In genomic region chr11:75313457-75314272, GRCh38 we compare ENCODE assay signal across 8 cellular contexts. TPM values are rescaled to one million over a fixed set of nuclear protein-coding genes. Genes with fewer than 3 reads are reported as not detected.
A peak's percentile ranks its signal among the peaks of the same experiment; 100 is the strongest.
DNase-seq lines count a peak whose midpoint lies in the region; ATAC-seq and TF ChIP-seq lines count a peak whose summit lies in the region.

No MANE protein-coding gene starts in this region.

- ATAC-seq in HG03196 (IDR thresholded peaks at IDR 0.05; ENCODE audit: unreplicated experiment) (no peak), HG03039 (IDR thresholded peaks at IDR 0.05; ENCODE audit: unreplicated experiment) (no peak)

- peaks cover 0 to 62% of the 10 kb centered on the region in 2 donors for H3K4me1 ChIP-seq in right atrium auricular region

- H3K4me3 ChIP-seq in right atrium auricular region, result no peak overlapping the region
- H3K4me3 ChIP-seq in skin epidermis, result no peak overlapping the region

- DNase-seq in HCEC 1CT, result peak; percentile 88
- DNase-seq in amniotic stem cell (lab: John Stamatoyannopoulos, UW), result peak; percentile 38
- DNase-seq in right atrium auricular region (ENCODE audit: low spot score), result peak; percentile 86
- DNase-seq in DMS114 treated with DMSO at 0.1 percent for 48 hours (lab: John Stamatoyannopoulos, UW; ENCODE audit: unreplicated experiment), result no peak
- no peak for DNase-seq in activated CD4-positive, alpha-beta T cell treated with anti-CD3 and anti-CD28 coated beads, Interleukin-2, amount 50 U/mL, for 48 hours

- H3K27me3 ChIP-seq in right atrium auricular region, result no peaks in the 10 kb centered on the region

- no peaks in the 10 kb centered on the region for H3K9me3 ChIP-seq in right atrium auricular region

- no peak for TF ChIP-seq CTCF in right atrium auricular region (IDR thresholded peaks at IDR 0.05)

- peak overlapping the region; percentile 84 to 89 for H3K27ac ChIP-seq in right atrium auricular region
- peak overlapping the region in 20 of 21 experiments; percentile 13 to 87 (median 72) for H3K27ac ChIP-seq in skin epidermis

- no peaks in the 10 kb centered on the region for H3K36me3 ChIP-seq in right atrium auricular region

RNA-seq across cellular contexts. Expression of gene ARRB1, which starts 37.8 kb away (rescaled TPM):
- 10 to 100 TPM; 19.4 to 22.9 TPM for total RNA-seq in right atrium auricular region

Comparison
In these comparisons a context has a peak if more than half of its experiments do, and no peak if none do; other contexts are left out.
1. DNase-seq: peak in HCEC 1CT (single experiment), amniotic stem cell (single experiment) and right atrium auricular region (single experiment); none in DMS114 treated with DMSO at 0.1 percent for 48 hours (single experiment) and activated CD4-positive, alpha-beta T cell treated with anti-CD3 and anti-CD28 coated beads, Interleukin-2, amount 50 U/mL, for 48 hours (0 of 2).